Comparison of ENCODE assay signal across 8 cellular contexts in the genomic region with DNA sequence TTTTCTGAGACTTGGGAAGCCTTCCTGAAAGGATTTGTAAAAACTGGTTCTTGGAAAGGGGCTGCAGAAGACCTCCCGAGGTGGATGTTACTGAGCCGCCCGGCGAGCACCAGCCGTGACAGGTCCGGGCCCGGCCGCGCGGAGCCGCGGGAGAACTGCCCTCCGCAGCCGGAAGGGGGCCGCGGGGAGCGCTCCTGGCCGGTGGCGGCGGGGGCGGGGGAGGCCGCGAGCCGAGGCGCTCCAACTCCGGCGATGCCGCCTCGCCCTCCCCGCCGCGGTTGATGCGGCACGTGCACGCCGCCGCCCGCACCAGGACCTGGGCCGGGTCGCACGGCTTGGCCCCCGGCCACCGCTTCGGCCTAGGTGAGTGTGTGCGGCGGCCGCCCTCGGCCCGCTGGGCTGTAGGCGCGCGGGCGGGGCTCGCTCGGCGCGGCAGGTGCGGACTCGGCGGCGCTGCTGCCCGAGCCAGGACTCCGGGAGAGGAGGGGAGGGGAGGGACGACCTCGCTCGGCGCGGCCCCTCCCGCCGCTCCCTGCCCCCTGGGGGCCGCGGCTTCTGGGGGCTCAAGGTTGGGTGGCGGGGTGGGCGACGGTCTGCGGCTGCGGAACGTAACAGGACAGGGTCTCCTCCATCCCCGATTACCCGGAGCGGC. TPM values are rescaled to one million over a fixed set of nuclear protein-coding genes. Genes with fewer than 3 reads are reported as not detected.
DNase-seq lines count a peak whose midpoint lies in the region; FAIRE-seq and TF ChIP-seq lines count a peak whose summit lies in the region.

No MANE protein-coding gene starts in this region.

- H3K27ac ChIP-seq in breast epithelium (peak overlapping the region; percentile 95 to 98), small intestine (ENCODE audit: low read depth in 1 of 2, low read length in 1 of 2) (peak overlapping the region; percentile 86 to 96)

- TF ChIP-seq POLR2A in breast epithelium (IDR thresholded peaks at IDR 0.05) = no peak

- in situ Hi-C loops in HAP-1 (cut with MboI; ENCODE audit: low sequenced_read_pairs) = loop anchor here (25.0 kb wide), 1 partner anchor 264 kb away; no protein-coding TSS in a partner anchor

- peaks cover 2% of the 10 kb centered on the region; the same call in 1 of the 2 replicates for H3K36me3 ChIP-seq in HAP-1 (replicated peaks)
- no peaks in the 10 kb centered on the region for H3K36me3 ChIP-seq in breast epithelium
- H3K36me3 ChIP-seq in small intestine (ENCODE audit: control insufficient read depth in 2 of 2, insufficient read depth in 2 of 2, low read length in 2 of 2) = peaks cover 0 to 8% of the 10 kb centered on the region in 2 donors

- intact Hi-C loops in breast epithelium (cut with DNase I; ENCODE audit: low total_unique reads) = no loop called here

- H3K9me3 ChIP-seq in HAP-1 = no peaks in the 10 kb centered on the region
- no peaks in the 10 kb centered on the region for H3K9me3 ChIP-seq in breast epithelium
- H3K9me3 ChIP-seq in small intestine (ENCODE audit: control insufficient read depth, low read depth) = no peaks in the 10 kb centered on the region

- TF ChIP-seq CTCF in GM12875 (IDR thresholded peaks at IDR 0.05; ENCODE audit: borderline replicate concordance, insufficient read depth, low read depth, low read length) (peak; percentile 69), breast epithelium (IDR thresholded peaks at IDR 0.05) (peak in 1 of 3 donors; percentile 59)

- 0 to 1% (median 0%) methylated on average over 50 to 81 of the region's 81 CpGs for WGBS in small intestine, 3 donors

- DNase-seq in HAP-1 (ENCODE audit: low spot score in 2 of 2) = peak; percentile 48 to 81
- DNase-seq in M059J (ENCODE audit: low read depth) = peak; percentile 53
- DNase-seq in UCSD-AML1 (lab: John Stamatoyannopoulos, UW; ENCODE audit: unreplicated experiment) = peak; percentile 80
- DNase-seq in breast epithelium (ENCODE audit: low spot score in 2 of 2) = peak; percentile 49 to 68
- DNase-seq in iPS-NIHi7 (ENCODE audit: extremely low spot score) = peak; percentile 67
- DNase-seq in small intestine = peak; percentile 76
- DNase-seq in epidermal melanocyte (ENCODE audit: insufficient read length, low spot score) = no peak

- H3K27me3 ChIP-seq in HAP-1 (ENCODE audit: low read depth) (no peaks in the 10 kb centered on the region), breast epithelium (no peaks in the 10 kb centered on the region), small intestine (ENCODE audit: control insufficient read depth in 2 of 2, insufficient read depth in 2 of 2, low read length in 2 of 2) (no peaks in the 10 kb centered on the region)

- H3K4me3 ChIP-seq in GM12875 (ENCODE audit: low read depth, low read length) (peak overlapping the region; percentile 67), HAP-1 (peak overlapping the region; percentile 51), breast epithelium (peak overlapping the region; percentile 82 to 92 (median 83)), small intestine (ENCODE audit: low read depth in 1 of 2, low read length in 2 of 2) (peak overlapping the region; percentile 75)

- H3K4me1 ChIP-seq in HAP-1 (peaks cover 8% of the 10 kb centered on the region), breast epithelium (no peaks in the 10 kb centered on the region), small intestine (ENCODE audit: control insufficient read depth in 2 of 2, insufficient read depth in 1 of 2, low read depth in 1 of 2, low read length in 1 of 2) (peaks cover 3 to 6% of the 10 kb centered on the region in 2 donors)

- no peak for FAIRE-seq in small intestine (lab: Jason Lieb, UNC)

RNA-seq across cellular contexts. Expression of a gene that starts 1.7 kb away (rescaled TPM):
- total RNA-seq in M059J (2014; rRNA removed; shearing (Covaris generic)) = 1.1 and 3.4 TPM in 2 replicates
- total RNA-seq in breast epithelium = 100 to 1,000 TPM in 2 of 3 donors, 10 to 100 TPM in 1; 82.1 to 233 (median 103) TPM
- polyA plus RNA-seq in small intestine = 10 to 100 TPM in 2 of 3 donors, 1 to 10 TPM in 1; 6.5 to 28.6 (median 11.9) TPM

Comparison
In these comparisons a context has a peak if more than half of its experiments do, and no peak if none do; other contexts are left out.
1. RNA of a gene that starts 1.7 kb away (total RNA-seq): 82.1 to 233 TPM in breast epithelium; 1.1 to 3.4 TPM in M059J; every median in the first group is over 10 times any median in the second.
2. Peak in every context shown above with its lines, with median percentiles within 50 percentile points of each other: H3K4me3 ChIP-seq.